11 cellular contexts compared by ENCODE assay signal in the genomic region with DNA sequence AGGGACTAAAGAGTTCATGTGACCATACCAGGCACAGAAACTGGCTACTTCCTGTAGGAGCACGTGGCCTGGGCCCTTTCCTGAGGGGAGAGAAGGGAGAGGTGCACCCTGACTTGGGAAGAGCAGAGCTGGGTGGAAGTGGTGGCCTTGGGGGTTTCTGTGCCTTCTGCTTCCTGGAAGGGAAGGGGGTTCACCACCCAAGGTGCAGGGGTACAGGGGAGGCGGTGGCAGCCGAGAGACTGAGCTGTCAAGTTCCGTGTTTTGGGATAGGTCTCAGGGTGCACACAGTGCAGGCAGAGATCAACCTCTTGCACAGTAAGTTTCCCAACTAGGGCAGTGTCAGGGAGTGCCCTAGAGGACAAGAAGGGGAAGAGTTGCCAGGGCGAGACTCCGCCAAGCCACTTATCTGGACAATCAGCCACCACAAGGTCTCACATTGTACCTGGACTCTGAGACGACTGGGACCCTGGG. TPM values are rescaled to one million over a fixed set of nuclear protein-coding genes. Genes with fewer than 3 reads are reported as not detected.
DNase-seq lines count a peak whose midpoint lies in the region; ATAC-seq, FAIRE-seq and TF ChIP-seq lines count a peak whose summit lies in the region.
"Had no signal": no experiment of that assay in that cellular context is flagged by ENCODE, and none has a peak within 500 bp of the region (broad histone marks: within the 10 kb centered on the region; RNA-seq: fewer than 3 reads in every experiment).

No MANE protein-coding gene starts in this region.

- H3K9me3 ChIP-seq in K562 (replicated peaks; ENCODE audit: control insufficient read depth, insufficient read depth, low read depth, low read length) = no peaks in the 10 kb centered on the region

- no peak for TF ChIP-seq RAD21 in K562 (CRISPR knock-in tag; conservative IDR thresholded peaks at IDR 0.05 in 1 of 2, IDR thresholded peaks at IDR 0.05 in 1 of 2)

- H3K4me3 ChIP-seq in K562 = no peak overlapping the region

- no TSS peak for BruUV-seq in K562 (replicated peaks; lab: Mats Ljungman, UMichigan)

- peak overlapping the region in 1 of 2 experiments; percentile 66; a peak in 1 of 4 replicates for H3K9ac ChIP-seq in K562 (ENCODE audit: insufficient read depth in 1 of 2, low read depth in 2 of 2, low read length in 2 of 2)

- CTCF ChIA-PET in K562 (lab: Yijun Ruan, JAX; ENCODE audit: low intra/inter-chr PET ratio) = no interaction called here

- peak overlapping the region; percentile 45 to 81 for H3K27ac Mint-ChIP-seq in natural killer cell treated with Interleukin-12 subunit alpha and Interleukin-12 subunit beta and Interleukin-15 and Interleukin-18, amount 100 ng/mL, for 72 hours
- H3K27ac Mint-ChIP-seq: IgD-negative memory B cell had no signal

- peak; percentile 66 for ATAC-seq in K562
- peak; percentile 14 to 45 for ATAC-seq in natural killer cell treated with Interleukin-12 subunit alpha and Interleukin-12 subunit beta and Interleukin-15 and Interleukin-18, amount 100 ng/mL, for 72 hours
- ATAC-seq in GM18870 (IDR thresholded peaks at IDR 0.05; ENCODE audit: unreplicated experiment) = no peak
- ATAC-seq in HG02981 (IDR thresholded peaks at IDR 0.05; ENCODE audit: unreplicated experiment) = no peak

- FAIRE-seq in K562 (lab: Jason Lieb, UNC) = no peak

- POLR2A ChIA-PET in K562 (lab: Yijun Ruan, JAX) = interaction anchor here (0.5 to 4.6 kb wide), 4 partner anchors 10 to 1314 kb away, joined by 3 to 33 read pairs (median 10); partner anchors contain the start of genes EIF2B3, HECTD3 and UROD

- no peak for TF ChIP-seq EP300 in K562 (IDR thresholded peaks at IDR 0.05; ENCODE audit: low read length)

- peaks cover 19% of the 10 kb centered on the region for H3K36me3 Mint-ChIP-seq in natural killer cell treated with Interleukin-12 subunit alpha and Interleukin-12 subunit beta and Interleukin-15 and Interleukin-18, amount 100 ng/mL, for 72 hours

- H3K27ac ChIP-seq in K562 (ENCODE audit: extremely low read depth, low read depth, low read length) = 0 out of 3 replicates have a peak overlapping the region, but pooled peaks have one; percentile 1

- H3K79me2 ChIP-seq in K562 (ENCODE audit: control insufficient read depth, insufficient read depth, low read length) = no peaks in the 10 kb centered on the region

- no peak overlapping the region for H3K4me2 ChIP-seq in K562 (ENCODE audit: insufficient read depth, low read length)

- H3K9me3 Mint-ChIP-seq in natural killer cell treated with Interleukin-12 subunit alpha and Interleukin-12 subunit beta and Interleukin-15 and Interleukin-18, amount 100 ng/mL, for 72 hours = no peaks in the 10 kb centered on the region
- H3K9me3 Mint-ChIP-seq: IgD-negative memory B cell had no signal

- no peaks in the 10 kb centered on the region for H3K27me3 Mint-ChIP-seq in natural killer cell treated with Interleukin-12 subunit alpha and Interleukin-12 subunit beta and Interleukin-15 and Interleukin-18, amount 100 ng/mL, for 72 hours
- H3K27me3 Mint-ChIP-seq: IgD-negative memory B cell had no signal

- no peaks in the 10 kb centered on the region for H3K9me1 ChIP-seq in K562 (ENCODE audit: control insufficient read depth, insufficient read depth, low read length)

- H3K4me1 Mint-ChIP-seq in natural killer cell treated with Interleukin-12 subunit alpha and Interleukin-12 subunit beta and Interleukin-15 and Interleukin-18, amount 100 ng/mL, for 72 hours (ENCODE audit: low read depth in 2 of 2) = peaks cover 6 to 14% of the 10 kb centered on the region in 2 donors

- TF ChIP-seq CTCF in K562 (IDR thresholded peaks at IDR 0.05 in 2 of 3, conservative IDR thresholded peaks at IDR 0.05 in 1 of 3; ENCODE audit: insufficient read depth in 2 of 3, low read depth in 1 of 3, low read length in 3 of 3) = no peak

- H4K20me1 ChIP-seq in K562 (replicated peaks; ENCODE audit: control insufficient read depth, insufficient read depth, low read length) = no peaks in the 10 kb centered on the region

- 82% methylated on average over 6 of the region's 7 CpGs for WGBS in K562 (ENCODE audit: insufficient coverage, low coverage, missing lambda C conversion rate)

- H3K27me3 ChIP-seq in K562 (ENCODE audit: control insufficient read depth in 2 of 2, insufficient read depth in 2 of 2, low read length in 2 of 2) = no peaks in the 10 kb centered on the region

- in situ Hi-C loops in K562 (cut with MboI) = no loop called here

- intact Hi-C loops in K562 (cut with micrococcal nuclease) = no loop called here

- no peak for TF ChIP-seq POLR2A in K562 (conservative IDR thresholded peaks at IDR 0.05)

- no peaks in the 10 kb centered on the region; a peak in 1 of 5 replicates for H3K4me1 ChIP-seq in K562 (replicated peaks in 1 of 2; ENCODE audit: control insufficient read depth in 2 of 2, insufficient read depth in 2 of 2, low read length in 2 of 2)

- peaks cover 45% of the 10 kb centered on the region for H3K36me3 ChIP-seq in K562 (ENCODE audit: control insufficient read depth, insufficient read depth, low read length)

- DNase-seq in CD1c-positive myeloid dendritic cell (ENCODE audit: extremely low spot score) (peak; percentile 35), HT-29 (ENCODE audit: low spot score) (peak; percentile 19), K562 (ENCODE audit: extremely low read depth in 1 of 4, low spot score in 3 of 4) (peak in 1 of 4 experiments; percentile 26), iPS-NIHi7 (ENCODE audit: extremely low spot score) (no peak), GM03348 (ENCODE audit: low spot score) (no peak)
- DNase-seq in natural killer cell treated with Interleukin-12 subunit alpha and Interleukin-12 subunit beta and Interleukin-15 and Interleukin-18, amount 100 ng/mL, for 72 hours (ENCODE audit: low spot score) = no peak
- DNase-seq: central memory CD4-positive, alpha-beta T cell; SIG-M5 had no signal

- H2AFZ ChIP-seq in K562 (ENCODE audit: low read depth, low read length) = no peak overlapping the region

- no peak overlapping the region for H3K4me3 Mint-ChIP-seq in natural killer cell treated with Interleukin-12 subunit alpha and Interleukin-12 subunit beta and Interleukin-15 and Interleukin-18, amount 100 ng/mL, for 72 hours

RNA-seq across cellular contexts. Expression of gene HECTD3, which starts 10.1 kb away (rescaled TPM):
- 23.1 and 23.6 TPM in 2 replicates for total RNA-seq in HT-29 (2014; rRNA removed; shearing (Covaris generic))
- total RNA-seq in K562 (2011; cell fraction: chromatin; rRNA removed; ENCODE audit: low replicate concordance) = 71.0 and 140 TPM in 2 replicates
- 70.4 and 73.5 TPM in 2 replicates for total RNA-seq in K562 (2011; cell fraction: nucleolus; rRNA removed)
- total RNA-seq in K562 (2011; cell fraction: nucleoplasm; rRNA removed) = 74.3 and 95.3 TPM in 2 replicates
- total RNA-seq in K562 (2014; rRNA removed) = 18.9 and 24.5 TPM in 2 replicates
- 12.4 and 15.0 TPM in 2 replicates for total RNA-seq in K562 (2014; rRNA removed; fragmentation: Illumina TruSeq; extraction: Trizol)
- total RNA-seq in K562 (2015; rRNA removed; fragmentation: Illumina TruSeq; extraction: Trizol) = 15.3 and 16.9 TPM in 2 replicates
- 50.7 and 50.8 TPM in 2 replicates for total RNA-seq in K562 (2021)
- 37.8 and 45.2 TPM in 2 replicates for polyA plus RNA-seq in K562 (2011; rRNA removed)
- 50.2 and 64.7 TPM in 2 replicates for polyA plus RNA-seq in K562 (2011; cell fraction: cytosol; rRNA removed)
- polyA plus RNA-seq in K562 (2011; cell fraction: nucleus; rRNA removed) = 125 TPM in 2 replicates
- polyA plus RNA-seq in K562 (2012) = 41.1 and 54.2 TPM in 2 replicates
- polyA plus RNA-seq in K562 (2014; fragmentation: Illumina TruSeq; extraction: Trizol) = 42.2 and 43.9 TPM in 2 replicates
- polyA plus RNA-seq in K562 (2014; fragmentation: Nextera tagmentation; extraction: Ambion mirVana) = 1 to 10 TPM; 6.3 to 9.8 TPM
- 32.4 and 42.2 TPM in 2 replicates for polyA plus RNA-seq in K562 (2014; rRNA removed)
- 50.3 and 71.9 TPM in 2 replicates for polyA minus RNA-seq in K562 (2011; rRNA and poly(A)+ RNA removed)
- 28.9 and 35.3 TPM in 2 replicates for polyA minus RNA-seq in K562 (2011; cell fraction: cytosol; rRNA and poly(A)+ RNA removed)
- 21.5 and 27.9 TPM in 2 replicates for polyA minus RNA-seq in K562 (2011; cell fraction: nucleus; rRNA and poly(A)+ RNA removed)
- total RNA-seq in natural killer cell treated with Interleukin-12 subunit alpha and Interleukin-12 subunit beta and Interleukin-15 and Interleukin-18, amount 100 ng/mL, for 72 hours = 10 to 100 TPM; 39.0 to 42.8 TPM

RNA-seq across cellular contexts. Expression of gene UROD, which starts 11.0 kb away (rescaled TPM):
- 98.8 and 105 TPM in 2 replicates for total RNA-seq in HT-29 (2014; rRNA removed; shearing (Covaris generic))
- total RNA-seq in K562 (2011; cell fraction: chromatin; rRNA removed; ENCODE audit: low replicate concordance) = 626 and 1,262 TPM in 2 replicates
- total RNA-seq in K562 (2011; cell fraction: nucleolus; rRNA removed) = 1,054 and 1,087 TPM in 2 replicates
- 885 and 908 TPM in 2 replicates for total RNA-seq in K562 (2011; cell fraction: nucleoplasm; rRNA removed)
- total RNA-seq in K562 (2014; rRNA removed) (781 and 785 TPM in 2 replicates), K562 (2014; rRNA removed; fragmentation: Illumina TruSeq; extraction: Trizol) (415 and 533 TPM in 2 replicates), K562 (2015; rRNA removed; fragmentation: Illumina TruSeq; extraction: Trizol) (534 and 555 TPM in 2 replicates), K562 (2021) (636 and 644 TPM in 2 replicates)
- polyA plus RNA-seq in K562 (2011; rRNA removed) (1,018 and 1,100 TPM in 2 replicates), K562 (2014; fragmentation: Illumina TruSeq; extraction: Trizol) (977 and 1,110 TPM in 2 replicates), K562 (2014; fragmentation: Nextera tagmentation; extraction: Ambion mirVana) (1,000 to 10,000 TPM; 2,545 to 2,933 TPM), K562 (2014; rRNA removed) (1,156 and 1,201 TPM in 2 replicates)
- polyA plus RNA-seq in K562 (2011; cell fraction: cytosol; rRNA removed) = 1,522 and 2,076 TPM in 2 replicates
- polyA plus RNA-seq in K562 (2011; cell fraction: nucleus; rRNA removed) = 2,252 and 2,347 TPM in 2 replicates
- 601 and 622 TPM in 2 replicates for polyA plus RNA-seq in K562 (2012)
- 505 and 658 TPM in 2 replicates for polyA minus RNA-seq in K562 (2011; rRNA and poly(A)+ RNA removed)
- polyA minus RNA-seq in K562 (2011; cell fraction: cytosol; rRNA and poly(A)+ RNA removed) = 286 and 319 TPM in 2 replicates
- polyA minus RNA-seq in K562 (2011; cell fraction: nucleus; rRNA and poly(A)+ RNA removed) = 356 and 526 TPM in 2 replicates
- total RNA-seq in natural killer cell treated with Interleukin-12 subunit alpha and Interleukin-12 subunit beta and Interleukin-15 and Interleukin-18, amount 100 ng/mL, for 72 hours = 100 to 1,000 TPM in 1 of 2 donors, 10 to 100 TPM in 1; 72.5 to 109 TPM

RNA-seq across cellular contexts. Expression of gene EIF2B3, which starts 14.7 kb away (rescaled TPM):
- 13.1 and 14.6 TPM in 2 replicates for total RNA-seq in HT-29 (2014; rRNA removed; shearing (Covaris generic))
- total RNA-seq in K562 (2011; cell fraction: chromatin; rRNA removed; ENCODE audit: low replicate concordance) = 135 and 205 TPM in 2 replicates
- 72.0 and 79.1 TPM in 2 replicates for total RNA-seq in K562 (2011; cell fraction: nucleolus; rRNA removed)
- total RNA-seq in K562 (2011; cell fraction: nucleoplasm; rRNA removed) = 103 and 112 TPM in 2 replicates
- total RNA-seq in K562 (2014; rRNA removed) = 94.5 and 101 TPM in 2 replicates
- total RNA-seq in K562 (2014; rRNA removed; fragmentation: Illumina TruSeq; extraction: Trizol) = 184 and 199 TPM in 2 replicates
- 141 and 149 TPM in 2 replicates for total RNA-seq in K562 (2015; rRNA removed; fragmentation: Illumina TruSeq; extraction: Trizol)
- total RNA-seq in K562 (2021) = 124 and 127 TPM in 2 replicates
- polyA plus RNA-seq in K562 (2011; rRNA removed) = 119 and 161 TPM in 2 replicates
- 52.0 and 80.5 TPM in 2 replicates for polyA plus RNA-seq in K562 (2011; cell fraction: cytosol; rRNA removed)
- 26.0 and 39.6 TPM in 2 replicates for polyA plus RNA-seq in K562 (2011; cell fraction: nucleus; rRNA removed)
- 57.6 and 118 TPM in 2 replicates for polyA plus RNA-seq in K562 (2012)
- 128 and 148 TPM in 2 replicates for polyA plus RNA-seq in K562 (2014; fragmentation: Illumina TruSeq; extraction: Trizol)
- 100 to 1,000 TPM; 393 to 523 TPM for polyA plus RNA-seq in K562 (2014; fragmentation: Nextera tagmentation; extraction: Ambion mirVana)
- polyA plus RNA-seq in K562 (2014; rRNA removed) = 118 and 121 TPM in 2 replicates
- 217 and 243 TPM in 2 replicates for polyA minus RNA-seq in K562 (2011; rRNA and poly(A)+ RNA removed)
- 41.9 and 56.7 TPM in 2 replicates for polyA minus RNA-seq in K562 (2011; cell fraction: cytosol; rRNA and poly(A)+ RNA removed)
- polyA minus RNA-seq in K562 (2011; cell fraction: nucleus; rRNA and poly(A)+ RNA removed) = 64.4 and 88.5 TPM in 2 replicates
- total RNA-seq in natural killer cell treated with Interleukin-12 subunit alpha and Interleukin-12 subunit beta and Interleukin-15 and Interleukin-18, amount 100 ng/mL, for 72 hours = 10 to 100 TPM; 37.6 to 60.9 TPM

Comparison
In these comparisons a context has a peak if more than half of its experiments do, and no peak if none do; other contexts are left out.
1. DNase-seq: peak in CD1c-positive myeloid dendritic cell (single experiment) and HT-29 (single experiment); none in natural killer cell treated with Interleukin-12 subunit alpha and Interleukin-12 subunit beta and Interleukin-15 and Interleukin-18, amount 100 ng/mL, for 72 hours (single experiment), iPS-NIHi7 (single experiment) and GM03348 (single experiment).
2. ATAC-seq: peak in K562 (single experiment) and natural killer cell treated with Interleukin-12 subunit alpha and Interleukin-12 subunit beta and Interleukin-15 and Interleukin-18, amount 100 ng/mL, for 72 hours (2 of 2); none in GM18870 (single experiment) and HG02981 (single experiment).